ENCODE assay signal across 17 cellular contexts in genomic region chr3:14393440-14394111, GRCh38. TPM values are rescaled to one million over a fixed set of nuclear protein-coding genes. Genes with fewer than 3 reads are reported as not detected.
A peak's percentile ranks its signal among the peaks of the same experiment; 100 is the strongest.
DNase-seq lines count a peak whose midpoint lies in the region; ATAC-seq, FAIRE-seq and TF ChIP-seq lines count a peak whose summit lies in the region.
"Had no signal": no experiment of that assay in that cellular context is flagged by ENCODE, and none has a peak within 500 bp of the region (broad histone marks: within the 10 kb centered on the region; RNA-seq: fewer than 3 reads in every experiment).

No MANE protein-coding gene starts in this region.

- H3K27ac ChIP-seq in GM23338 (ENCODE audit: low read depth) (no peak overlapping the region), tibial nerve (no peak overlapping the region), esophagus squamous epithelium (peak overlapping the region in 2 of 4 donors; percentile 57 to 59)
- H3K27ac ChIP-seq: parathyroid adenoma had no signal

- no peak for TF ChIP-seq CTCF in GM23338 (conservative IDR thresholded peaks at IDR 0.05; ENCODE audit: low read depth in 2 of 2)
- peak; percentile 76 for TF ChIP-seq CTCF in chondrocyte (IDR thresholded peaks at IDR 0.05)
- no peak for TF ChIP-seq CTCF in tibial nerve (IDR thresholded peaks at IDR 0.05)
- TF ChIP-seq CTCF in esophagus squamous epithelium (IDR thresholded peaks at IDR 0.05): no peak

- H3K36me3 ChIP-seq in GM23338 (ENCODE audit: insufficient read depth) (no peaks in the 10 kb centered on the region), tibial nerve (no peaks in the 10 kb centered on the region), esophagus squamous epithelium (no peaks in the 10 kb centered on the region)

- H3K79me2 ChIP-seq in GM23338 (replicated peaks; ENCODE audit: insufficient read depth): no peaks in the 10 kb centered on the region
- H3K79me2 ChIP-seq: parathyroid adenoma had no signal

- H3K9me2 ChIP-seq in GM23338 (ENCODE audit: insufficient read depth): no peaks in the 10 kb centered on the region

- intact Hi-C loops in esophagus squamous epithelium (cut with DNase I): no loop called here

- H3K27ac Mint-ChIP-seq in GM23338 (peak overlapping the region; percentile 55; the same call in 1 of the 2 replicates), chondrocyte (ENCODE audit: unreplicated experiment) (peak overlapping the region; percentile 89)
- peak overlapping the region; percentile 43 for H3K27ac Mint-ChIP-seq in stimulated activated effector memory CD8-positive, alpha-beta T cell treated with anti-CD3 and anti-CD28 coated beads, Interleukin-12 subunit alpha, Interleukin-12 subunit beta, amount 100 ng/mL, for 72 hours
- H3K27ac Mint-ChIP-seq: type B pancreatic cell had no signal

- ATAC-seq in GM23338 (no peak), GM21381 (IDR thresholded peaks at IDR 0.05; ENCODE audit: unreplicated experiment) (no peak)
- no peak for ATAC-seq in stimulated activated effector memory CD8-positive, alpha-beta T cell treated with anti-CD3 and anti-CD28 coated beads, Interleukin-12 subunit alpha, Interleukin-12 subunit beta, amount 100 ng/mL, for 72 hours
- ATAC-seq: GM12878 had no signal

- H3K4me1 ChIP-seq in GM23338 (ENCODE audit: insufficient read depth) (no peaks in the 10 kb centered on the region; the same call in 1 of the 2 replicates), tibial nerve (no peaks in the 10 kb centered on the region), esophagus squamous epithelium (peaks cover 0 to 23% (median 0%) of the 10 kb centered on the region in 3 donors)
- H3K4me1 ChIP-seq: parathyroid adenoma had no signal

- no peaks in the 10 kb centered on the region for H4K20me1 ChIP-seq in GM23338 (replicated peaks; ENCODE audit: insufficient read depth)

- peaks cover 26% of the 10 kb centered on the region for H3K4me1 Mint-ChIP-seq in GM23338
- H3K4me1 Mint-ChIP-seq in chondrocyte (ENCODE audit: low read depth): peaks cover 61% of the 10 kb centered on the region
- H3K4me1 Mint-ChIP-seq in stimulated activated effector memory CD8-positive, alpha-beta T cell treated with anti-CD3 and anti-CD28 coated beads, Interleukin-12 subunit alpha, Interleukin-12 subunit beta, amount 100 ng/mL, for 72 hours: peaks cover 24% of the 10 kb centered on the region

- TF ChIP-seq POLR2A in tibial nerve (IDR thresholded peaks at IDR 0.05) (no peak), esophagus squamous epithelium (IDR thresholded peaks at IDR 0.05) (no peak)

- FAIRE-seq in HTR-8/SVneo (lab: Jason Lieb, UNC): no peak
- FAIRE-seq: GM12878 had no signal

- H3K27me3 Mint-ChIP-seq in GM23338 (ENCODE audit: insufficient read depth, low read depth, poor library complexity) (no peaks in the 10 kb centered on the region), chondrocyte (ENCODE audit: low read depth) (no peaks in the 10 kb centered on the region)

- H2AFZ ChIP-seq in GM23338: no peak overlapping the region
- H2AFZ ChIP-seq: parathyroid adenoma had no signal

- no peak for TF ChIP-seq EP300 in tibial nerve (IDR thresholded peaks at IDR 0.05)

- no peak overlapping the region for H3K4me3 ChIP-seq in GM23338
- no peak overlapping the region for H3K4me3 ChIP-seq in tibial nerve
- no peak overlapping the region for H3K4me3 ChIP-seq in esophagus squamous epithelium
- H3K4me3 ChIP-seq: GM12878 had no signal

- no peaks in the 10 kb centered on the region for H3F3A ChIP-seq in GM23338 (replicated peaks; ENCODE audit: low read depth)

- H3K9me3 Mint-ChIP-seq in GM23338 (no peaks in the 10 kb centered on the region; the same call in 2 of the 3 replicates), chondrocyte (ENCODE audit: low read depth) (no peaks in the 10 kb centered on the region)
- no peaks in the 10 kb centered on the region for H3K9me3 Mint-ChIP-seq in stimulated activated effector memory CD8-positive, alpha-beta T cell treated with anti-CD3 and anti-CD28 coated beads, Interleukin-12 subunit alpha, Interleukin-12 subunit beta, amount 100 ng/mL, for 72 hours
- H3K9me3 Mint-ChIP-seq: type B pancreatic cell had no signal

- 52 to 61% methylated on average over 9 of the region's 9 CpGs for WGBS in tibial nerve, 2 donors
- 48 to 56% methylated on average over 5 to 6 of the region's 9 CpGs for WGBS in esophagus squamous epithelium, 2 donors

- no peak overlapping the region for H3K4me2 ChIP-seq in GM23338

- H3K36me3 Mint-ChIP-seq in GM23338 (ENCODE audit: low read depth) (no peaks in the 10 kb centered on the region), chondrocyte (ENCODE audit: low read depth) (no peaks in the 10 kb centered on the region)
- peaks cover 6% of the 10 kb centered on the region for H3K36me3 Mint-ChIP-seq in stimulated activated effector memory CD8-positive, alpha-beta T cell treated with anti-CD3 and anti-CD28 coated beads, Interleukin-12 subunit alpha, Interleukin-12 subunit beta, amount 100 ng/mL, for 72 hours
- H3K36me3 Mint-ChIP-seq: CD4-positive, CD25-positive, alpha-beta regulatory T cell; type B pancreatic cell had no signal

- H3K9me3 ChIP-seq in tibial nerve (no peaks in the 10 kb centered on the region), esophagus squamous epithelium (no peaks in the 10 kb centered on the region)

- H3K27me3 ChIP-seq in GM23338 (ENCODE audit: insufficient read depth) (no peaks in the 10 kb centered on the region), tibial nerve (no peaks in the 10 kb centered on the region), esophagus squamous epithelium (peaks cover 0 to 3% (median 0%) of the 10 kb centered on the region in 4 donors)

- H3K4me3 Mint-ChIP-seq in GM23338 (no peak overlapping the region), chondrocyte (ENCODE audit: unreplicated experiment) (peak overlapping the region; percentile 28)
- no peak overlapping the region for H3K4me3 Mint-ChIP-seq in stimulated activated effector memory CD8-positive, alpha-beta T cell treated with anti-CD3 and anti-CD28 coated beads, Interleukin-12 subunit alpha, Interleukin-12 subunit beta, amount 100 ng/mL, for 72 hours
- H3K4me3 Mint-ChIP-seq: type B pancreatic cell had no signal

- DNase-seq in GM23338 (ENCODE audit: low spot score): no peak
- no peak for DNase-seq in chondrocyte (ENCODE audit: low spot score)
- DNase-seq in myocyte (ENCODE audit: low read depth): peak; percentile 76
- no peak for DNase-seq in stimulated activated effector memory CD8-positive, alpha-beta T cell treated with anti-CD3 and anti-CD28 coated beads, Interleukin-12 subunit alpha, Interleukin-12 subunit beta, amount 100 ng/mL, for 72 hours (ENCODE audit: low spot score in 2 of 2)
- no peak for DNase-seq in HTR-8/SVneo (ENCODE audit: insufficient read length, low spot score)
- DNase-seq in tibial nerve (ENCODE audit: low spot score in 2 of 2): no peak
- no peak for DNase-seq in esophagus squamous epithelium (lab: John Stamatoyannopoulos, UW)
- DNase-seq: activated naive CD4-positive, alpha-beta T cell; CD4-positive, CD25-positive, alpha-beta regulatory T cell; cerebellar nuclear complex; DND-41; NCI-H1092; NCI-H226 had no signal

TF ChIP-seq in GM23338, 12 proteins besides CTCF, POLR2A, EP300 and RAD21:
- no peak for TF ChIP-seq CREB1 (CRISPR knock-in tag; IDR thresholded peaks at IDR 0.05; ENCODE audit: low read depth)
- no peak for TF ChIP-seq ZNF114 (CRISPR knock-in tag; IDR thresholded peaks at IDR 0.05)
- no peak for TF ChIP-seq STAT1 (IDR thresholded peaks at IDR 0.05; ENCODE audit: unreplicated experiment)
- TF ChIP-seq POLR2AphosphoS5 (IDR thresholded peaks at IDR 0.05; ENCODE audit: low read depth): no peak
- no peak for TF ChIP-seq ZNF331 (CRISPR knock-in tag; IDR thresholded peaks at IDR 0.05; ENCODE audit: low read depth)
- TF ChIP-seq, protein P1, sequence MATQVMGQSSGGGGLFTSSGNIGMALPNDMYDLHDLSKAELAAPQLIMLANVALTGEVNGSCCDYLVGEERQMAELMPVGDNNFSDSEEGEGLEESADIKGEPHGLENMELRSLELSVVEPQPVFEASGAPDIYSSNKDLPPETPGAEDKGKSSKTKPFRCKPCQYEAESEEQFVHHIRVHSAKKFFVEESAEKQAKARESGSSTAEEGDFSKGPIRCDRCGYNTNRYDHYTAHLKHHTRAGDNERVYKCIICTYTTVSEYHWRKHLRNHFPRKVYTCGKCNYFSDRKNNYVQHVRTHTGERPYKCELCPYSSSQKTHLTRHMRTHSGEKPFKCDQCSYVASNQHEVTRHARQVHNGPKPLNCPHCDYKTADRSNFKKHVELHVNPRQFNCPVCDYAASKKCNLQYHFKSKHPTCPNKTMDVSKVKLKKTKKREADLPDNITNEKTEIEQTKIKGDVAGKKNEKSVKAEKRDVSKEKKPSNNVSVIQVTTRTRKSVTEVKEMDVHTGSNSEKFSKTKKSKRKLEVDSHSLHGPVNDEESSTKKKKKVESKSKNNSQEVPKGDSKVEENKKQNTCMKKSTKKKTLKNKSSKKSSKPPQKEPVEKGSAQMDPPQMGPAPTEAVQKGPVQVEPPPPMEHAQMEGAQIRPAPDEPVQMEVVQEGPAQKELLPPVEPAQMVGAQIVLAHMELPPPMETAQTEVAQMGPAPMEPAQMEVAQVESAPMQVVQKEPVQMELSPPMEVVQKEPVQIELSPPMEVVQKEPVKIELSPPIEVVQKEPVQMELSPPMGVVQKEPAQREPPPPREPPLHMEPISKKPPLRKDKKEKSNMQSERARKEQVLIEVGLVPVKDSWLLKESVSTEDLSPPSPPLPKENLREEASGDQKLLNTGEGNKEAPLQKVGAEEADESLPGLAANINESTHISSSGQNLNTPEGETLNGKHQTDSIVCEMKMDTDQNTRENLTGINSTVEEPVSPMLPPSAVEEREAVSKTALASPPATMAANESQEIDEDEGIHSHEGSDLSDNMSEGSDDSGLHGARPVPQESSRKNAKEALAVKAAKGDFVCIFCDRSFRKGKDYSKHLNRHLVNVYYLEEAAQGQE (IDR thresholded peaks at IDR 0.05; ENCODE audit: unreplicated experiment): no peak
- no peak for TF ChIP-seq EZH2phosphoT487 (IDR thresholded peaks at IDR 0.05; ENCODE audit: unreplicated experiment)
- no peak for TF ChIP-seq NANOG (IDR thresholded peaks at IDR 0.05; ENCODE audit: borderline replicate concordance)
- TF ChIP-seq JUNB (IDR thresholded peaks at IDR 0.05; ENCODE audit: unreplicated experiment): no peak
TF ChIP-seq in GM23338: peak in this region for 0.

RNA-seq across cellular contexts. Expression of gene SLC6A6, which starts 8.8 kb away (rescaled TPM):
- 142 and 150 TPM in 2 replicates for total RNA-seq in GM23338 (2014; rRNA removed; shearing (Covaris generic))
- polyA plus RNA-seq in GM23338 (2016; fragmentation: Nextera tagmentation; extraction: Ambion mirVana): 27.5 and 31.6 TPM in 2 replicates
- total RNA-seq in chondrocyte (46.0 to 63.9 TPM (median 48.0 TPM) in 3 replicates), myocyte (63.3 and 79.9 TPM in 2 replicates), tibial nerve (10 to 100 TPM; 11.8 to 24.9 (median 13.5) TPM), esophagus squamous epithelium (10 to 100 TPM; 14.4 to 35.7 (median 17.0) TPM)
- polyA plus RNA-seq in myocyte (2012): 45.9 TPM
